9 cellular contexts compared by ENCODE assay signal in genomic region chr14:73269729-73270651, GRCh38. TPM values are rescaled to one million over a fixed set of nuclear protein-coding genes. Genes with fewer than 3 reads are reported as not detected.
DNase-seq lines count a peak whose midpoint lies in the region; ATAC-seq and TF ChIP-seq lines count a peak whose summit lies in the region.
"Had no signal": no experiment of that assay in that cellular context is flagged by ENCODE, and none has a peak within 500 bp of the region (broad histone marks: within the 10 kb centered on the region; RNA-seq: fewer than 3 reads in every experiment).

No MANE protein-coding gene starts in this region.

- TF ChIP-seq POLR2A in tibial nerve (IDR thresholded peaks at IDR 0.05) = no peak

- DNase-seq in AG09309 (ENCODE audit: low read depth) (no peak), cerebellum (ENCODE audit: low spot score) (peak; percentile 22), lung microvascular endothelial cell (ENCODE audit: low read depth in 2 of 2) (peak; percentile 41 to 50), tibial nerve (ENCODE audit: low spot score in 2 of 2) (no peak), NCI-H524 treated with DMSO at 0.1 percent for 48 hours (lab: John Stamatoyannopoulos, UW) (no peak), NCI-H2081 treated with DMSO at 0.1 percent for 48 hours (lab: John Stamatoyannopoulos, UW) (no peak)

- H3K36me3 ChIP-seq in tibial nerve = peaks cover 0 to 67% (median 0%) of the 10 kb centered on the region in 3 donors

- no peak for TF ChIP-seq EP300 in tibial nerve (IDR thresholded peaks at IDR 0.05)

- H3K4me3 ChIP-seq in AG09309 (ENCODE audit: control insufficient read depth, low read depth, low read length) = peak overlapping the region; percentile 1
- H3K4me3 ChIP-seq in tibial nerve = peak overlapping the region; percentile 23 to 53 (median 40)

- peak overlapping the region; percentile 31 to 78 (median 68) for H3K27ac ChIP-seq in tibial nerve
- H3K27ac ChIP-seq: HL-60 had no signal

- H3K9me3 ChIP-seq in tibial nerve = no peaks in the 10 kb centered on the region

- WGBS in tibial nerve, 2 donors = 14 to 18% methylated on average over 21 to 33 of the region's 48 CpGs

- TF ChIP-seq CTCF in AG09309 (IDR thresholded peaks at IDR 0.05; ENCODE audit: control insufficient read depth, insufficient read depth, low read depth, low read length, missing control alignments) = no peak
- no peak for TF ChIP-seq CTCF in tibial nerve (IDR thresholded peaks at IDR 0.05)

- ATAC-seq in GM18867 (IDR thresholded peaks at IDR 0.05; ENCODE audit: unreplicated experiment) (peak; percentile 71), HG03280 (IDR thresholded peaks at IDR 0.05; ENCODE audit: unreplicated experiment) (peak; percentile 57)

- H3K27me3 ChIP-seq in tibial nerve = no peaks in the 10 kb centered on the region

- peaks cover 0 to 18% (median 8%) of the 10 kb centered on the region in 4 donors for H3K4me1 ChIP-seq in tibial nerve

RNA-seq across cellular contexts. Expression of gene PAPLN, which starts 32.7 kb away (rescaled TPM):
- 5.7 TPM for total RNA-seq in cerebellum
- 16.3 and 48.4 TPM in 2 replicates for total RNA-seq in lung microvascular endothelial cell
- total RNA-seq in tibial nerve = 100 to 1,000 TPM in 3 of 4 donors, 10 to 100 TPM in 1; 96.6 to 314 (median 206) TPM

Comparison
In these comparisons a context has a peak if more than half of its experiments do, and no peak if none do; other contexts are left out.
1. DNase-seq: peak in cerebellum (single experiment) and lung microvascular endothelial cell (2 of 2); none in AG09309 (single experiment), tibial nerve (0 of 2), NCI-H524 treated with DMSO at 0.1 percent for 48 hours (single experiment) and NCI-H2081 treated with DMSO at 0.1 percent for 48 hours (single experiment).